In the genomic region with DNA sequence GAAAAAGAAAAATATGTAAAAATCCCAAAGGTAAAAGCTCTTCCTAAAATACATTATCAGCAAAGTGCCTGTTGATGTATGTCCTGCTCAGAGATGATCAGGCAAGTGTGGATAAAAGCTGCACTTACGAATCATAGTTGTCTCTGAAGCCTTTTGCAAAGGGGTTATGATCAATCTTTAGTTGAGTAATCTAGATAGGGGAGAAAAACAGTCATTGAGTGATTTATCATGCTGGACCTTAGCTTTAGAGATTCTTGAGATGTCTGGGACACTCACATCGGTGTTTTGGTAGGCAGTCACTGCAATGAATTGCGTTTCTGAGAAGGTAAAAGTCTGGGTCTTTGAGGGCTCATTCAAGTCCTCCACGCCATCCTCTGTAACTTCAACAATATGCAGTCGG, we compare ENCODE assay signal across 18 cellular contexts. TPM values are rescaled to one million over a fixed set of nuclear protein-coding genes. Genes with fewer than 3 reads are reported as not detected.
"Had no signal": no experiment of that assay in that cellular context is flagged by ENCODE, and none has a peak within 500 bp of the region (broad histone marks: within the 10 kb centered on the region; RNA-seq: fewer than 3 reads in every experiment).

No MANE protein-coding gene starts in this region.

- DNase-seq: activated CD4-positive, alpha-beta memory T cell treated with anti-CD3 and anti-CD28 coated beads, Interleukin-2, amount 10 ng/mL, durations not matched to agents 7 days and 5 days; activated CD4-positive, alpha-beta T cell treated with anti-CD3 and anti-CD28 coated beads for 36 hours; activated gamma-delta T cell treated with Interleukin-2 at 50 U/mL for 16 hours; head of caudate nucleus; left colon; lower lobe of right lung; psoas muscle; right lobe of liver; T-helper 17 cell; thyroid gland had no signal

- H3K9me3 Mint-ChIP-seq: activated CD4-positive, alpha-beta memory T cell treated with anti-CD3 and anti-CD28 coated beads, Interleukin-2, amount 10 ng/mL, durations not matched to agents 7 days and 5 days; dendritic cell treated with granulocyte-macrophage colony-stimulating factor and Interleukin-4, amounts not matched to agents 40 ng/mL and 50 ng/mL, for 4 days; mesothelial cell of epicardium; neural crest cell had no signal

- ATAC-seq: activated CD4-positive, alpha-beta T cell treated with anti-CD3 and anti-CD28 coated beads for 36 hours; left colon; lower lobe of right lung; psoas muscle; right lobe of liver; T-helper 17 cell had no signal

- H3K36me3 Mint-ChIP-seq: mesothelial cell of epicardium had no signal

- H3K4me1 ChIP-seq: breast epithelium had no signal

- H3K36me3 ChIP-seq: ascending aorta, breast epithelium, lower lobe of right lung, right lobe of liver, thyroid gland had no signal

- H3K4me3 ChIP-seq: ascending aorta, breast epithelium, lower lobe of right lung, psoas muscle, right lobe of liver, smooth muscle cell, thyroid gland had no signal

- H3K27ac Mint-ChIP-seq: activated CD4-positive, alpha-beta memory T cell treated with anti-CD3 and anti-CD28 coated beads, Interleukin-2, amount 10 ng/mL, durations not matched to agents 7 days and 5 days; activated CD4-positive, alpha-beta T cell treated with anti-CD3 and anti-CD28 coated beads for 36 hours; dendritic cell treated with granulocyte-macrophage colony-stimulating factor and Interleukin-4, amounts not matched to agents 40 ng/mL and 50 ng/mL, for 4 days; mesothelial cell of epicardium; T-helper 17 cell had no signal

- H3K27ac ChIP-seq: ascending aorta, breast epithelium, lower lobe of right lung, psoas muscle, right lobe of liver, thyroid gland had no signal

- H3K4me3 Mint-ChIP-seq: activated CD4-positive, alpha-beta memory T cell treated with anti-CD3 and anti-CD28 coated beads, Interleukin-2, amount 10 ng/mL, durations not matched to agents 7 days and 5 days; activated CD4-positive, alpha-beta T cell treated with anti-CD3 and anti-CD28 coated beads for 36 hours; dendritic cell treated with granulocyte-macrophage colony-stimulating factor and Interleukin-4, amounts not matched to agents 40 ng/mL and 50 ng/mL, for 4 days; mesothelial cell of epicardium; neural crest cell; T-helper 17 cell had no signal

- H3K9me3 ChIP-seq: ascending aorta, breast epithelium, lower lobe of right lung, psoas muscle, right lobe of liver, thyroid gland had no signal

RNA-seq across cellular contexts. Expression of gene EOMES, which starts 3.7 kb away (rescaled TPM):
- total RNA-seq: ascending aorta, epithelial cell of proximal tubule, mesothelial cell of epicardium, neural crest cell, osteocyte, smooth muscle cell had no signal
- polyA plus RNA-seq: smooth muscle cell had no signal
